In the genomic region with DNA sequence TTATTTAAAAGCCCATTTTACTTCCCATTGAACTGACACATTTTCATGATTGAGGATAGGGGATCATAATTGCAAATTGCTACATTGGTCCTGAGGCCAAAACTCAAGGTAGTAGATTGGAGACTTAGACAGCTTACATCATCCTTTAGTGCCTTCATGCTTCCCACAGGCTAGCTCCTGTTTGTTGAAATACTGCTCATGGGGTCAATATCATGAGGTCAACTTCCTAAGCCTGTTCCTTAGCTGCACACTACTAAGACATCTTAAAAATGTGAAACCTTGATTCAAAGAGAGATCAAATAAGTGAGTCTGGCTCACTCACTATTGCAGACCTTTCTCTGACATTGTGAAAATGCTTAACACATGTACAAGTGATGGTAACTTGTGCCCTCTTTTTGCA, we compare ENCODE assay signal across 3 cellular contexts.
"Had no signal": no experiment of that assay in that cellular context is flagged by ENCODE, and none has a peak within 500 bp of the region (broad histone marks: within the 10 kb centered on the region; RNA-seq: fewer than 3 reads in every experiment).

No MANE protein-coding gene starts in this region.

- DNase-seq: H9, HFFc6 had no signal

- H2AFZ ChIP-seq: GM23338 had no signal

- H3K4me3 ChIP-seq: GM23338 had no signal

- H3K4me2 ChIP-seq: GM23338 had no signal
